ENCODE assay signal across 7 cellular contexts in genomic region chr17:80991645-80992076, GRCh38. TPM values are rescaled to one million over a fixed set of nuclear protein-coding genes. Genes with fewer than 3 reads are reported as not detected.
DNase-seq lines count a peak whose midpoint lies in the region; TF ChIP-seq lines count a peak whose summit lies in the region.

Gene CHMP6, plus strand, starts transcription at chr17:80991841. Its CDS starts 78 bp downstream, at chr17:80991919.

- peaks cover 3% of the 10 kb centered on the region for H3F3A ChIP-seq in neural progenitor cell (ENCODE audit: low read depth)

- H3K27me3 Mint-ChIP-seq in neural progenitor cell (ENCODE audit: insufficient read depth, low read depth), result peaks cover 9% of the 10 kb centered on the region

- TF ChIP-seq CTCF in GM12872 (IDR thresholded peaks at IDR 0.05; ENCODE audit: insufficient read depth, low read depth, low read length) (peak; percentile 23; the same call in 1 of the 3 replicates), neural progenitor cell (IDR thresholded peaks at IDR 0.05) (peak; percentile 31)

- peaks cover 21% of the 10 kb centered on the region; the same call in 1 of the 2 replicates for H3K4me1 ChIP-seq in SJCRH30
- peaks cover 6% of the 10 kb centered on the region for H3K4me1 ChIP-seq in neural progenitor cell

- peak within 1 kb of the TSS; percentile 53 for H3K9ac ChIP-seq in neural progenitor cell

- no peaks in the 10 kb centered on the region for H3K79me2 ChIP-seq in neural progenitor cell (ENCODE audit: low read depth)

- peaks cover 17% of the 10 kb centered on the region for H3K4me1 Mint-ChIP-seq in neural progenitor cell

- H2AFZ ChIP-seq in neural progenitor cell (replicated peaks), result peak within 1 kb of the TSS; percentile 90

- no peaks in the 10 kb centered on the region for H3K9me3 Mint-ChIP-seq in neural progenitor cell

- H3K4me3 ChIP-seq in SJCRH30 (peak within 1 kb of the TSS; percentile 74), neural progenitor cell (peak within 1 kb of the TSS; percentile 93)

- DNase-seq in HT-29 (ENCODE audit: low spot score), result peak; percentile 53
- peak; percentile 81 to 86 for DNase-seq in SJCRH30
- DNase-seq in activated naive CD4-positive, alpha-beta T cell (lab: John Stamatoyannopoulos, UW), result peak in 3 of 4 experiments; percentile 42 to 68 (median 57)
- peak; percentile 53 for DNase-seq in foreskin melanocyte
- peak; percentile 89 for DNase-seq in neural progenitor cell (ENCODE audit: low spot score)
- peak; percentile 54 for DNase-seq in stromal cell of bone marrow (ENCODE audit: low read depth)

- peak within 1 kb of the TSS; percentile 98 for H3K4me2 ChIP-seq in neural progenitor cell

- no peak within 1 kb of the TSS for H3K27ac ChIP-seq in SJCRH30
- H3K27ac ChIP-seq in neural progenitor cell, result no peak within 1 kb of the TSS

- peaks cover 28% of the 10 kb centered on the region for H3K27me3 ChIP-seq in SJCRH30
- H3K27me3 ChIP-seq in neural progenitor cell, result peaks cover 45% of the 10 kb centered on the region

- peak within 1 kb of the TSS; percentile 87 for H3K4me3 Mint-ChIP-seq in neural progenitor cell

- H3K36me3 ChIP-seq in SJCRH30 (0 out of 2 replicates have a peak, but pooled peaks cover 9% of the 10 kb centered on the region), neural progenitor cell (no peaks in the 10 kb centered on the region)

- peaks cover 16% of the 10 kb centered on the region for H4K20me1 ChIP-seq in neural progenitor cell (ENCODE audit: low read depth)

- H3K27ac Mint-ChIP-seq in neural progenitor cell, result peak within 1 kb of the TSS; percentile 57

- H3K9me3 ChIP-seq in SJCRH30 (replicated peaks), result no peaks in the 10 kb centered on the region
- H3K9me3 ChIP-seq in neural progenitor cell (ENCODE audit: low read depth), result no peaks in the 10 kb centered on the region

- H3K36me3 Mint-ChIP-seq in neural progenitor cell, result peaks cover 2% of the 10 kb centered on the region

RNA-seq across cellular contexts. Expression of gene CHMP6, which starts in this region (rescaled TPM):
- 9.7 and 12.7 TPM in 2 replicates for total RNA-seq in HT-29 (2014; rRNA removed; shearing (Covaris generic))
- 23.5 and 27.6 TPM in 2 replicates for total RNA-seq in SJCRH30 (2014; rRNA removed; shearing (Covaris generic))
- 11.5 and 20.9 TPM in 2 replicates for total RNA-seq in neural progenitor cell (ENCODE audit: low replicate concordance)
